In genomic region chr22:19871023-19871844, GRCh38 we compare ENCODE assay signal across 2 cellular contexts.
TF ChIP-seq lines count a peak whose summit lies in the region.

No MANE protein-coding gene starts in this region.

TF ChIP-seq in K562, 482 proteins besides CTCF, POLR2A, EP300 and RAD21 (continues in another document):
- TF ChIP-seq MTA3 (IDR thresholded peaks at IDR 0.05; ENCODE audit: borderline replicate concordance) (no peak), FOXJ3 (CRISPR knock-in tag; IDR thresholded peaks at IDR 0.05) (no peak), BHLHE40 (IDR thresholded peaks at IDR 0.05; ENCODE audit: low read length) (0 out of 2 replicates have a peak, but pooled peaks have one; percentile 13), ATF3 (IDR thresholded peaks at IDR 0.05) (no peak), ATF3 (CRISPR knock-in tag; conservative IDR thresholded peaks at IDR 0.05) (no peak), MYC (IDR thresholded peaks at IDR 0.05; ENCODE audit: low read depth, low read length) (no peak), MYC (CRISPR knock-in tag; IDR thresholded peaks at IDR 0.05; ENCODE audit: borderline replicate concordance, low read depth) (0 out of 2 replicates have a peak, but pooled peaks have one; percentile 30), RBFOX2 (IDR thresholded peaks at IDR 0.05; ENCODE audit: low read depth, low read length) (peak; percentile 27; the same call in 1 of the 2 replicates), USF1 (CRISPR knock-in tag; IDR thresholded peaks at IDR 0.05) (no peak), ZBTB11 (CRISPR knock-in tag; IDR thresholded peaks at IDR 0.05) (peak in 1 of 3 experiments; percentile 10; a peak in 1 of 6 replicates), POLR2G (IDR thresholded peaks at IDR 0.05; ENCODE audit: low read depth, low read length) (peak; percentile 50; the same call in 1 of the 2 replicates), RBM34 (IDR thresholded peaks at IDR 0.05; ENCODE audit: borderline replicate concordance, insufficient read depth, low read length) (no peak), ASH1L (IDR thresholded peaks at IDR 0.05; ENCODE audit: borderline replicate concordance, low read depth, partially characterized antibody) (no peak), FOS (IDR thresholded peaks at IDR 0.05; ENCODE audit: extremely low read depth, insufficient read length) (no peak), U2AF2 (optimal IDR thresholded peaks at IDR 0.05; ENCODE audit: low read depth, low read length) (no peak), ZFP36 (IDR thresholded peaks at IDR 0.05; ENCODE audit: low read depth, low read length, partially characterized antibody) (peak; percentile 8), HMGN3 (IDR thresholded peaks at IDR 0.05; ENCODE audit: borderline replicate concordance, extremely low read depth, insufficient read length, low read depth, low read length) (peak; percentile 10), ZBTB26 (CRISPR knock-in tag; IDR thresholded peaks at IDR 0.05) (0 out of 2 replicates have a peak, but pooled peaks have one; percentile 22), SAFB2 (IDR thresholded peaks at IDR 0.05; ENCODE audit: borderline replicate concordance, low read depth, low read length, severe bottlenecking) (no peak), ZNF212 (CRISPR knock-in tag; IDR thresholded peaks at IDR 0.05) (no peak), TCF7 (IDR thresholded peaks at IDR 0.05; ENCODE audit: borderline replicate concordance) (peak; percentile 10; the same call in 1 of the 2 replicates), ELF2 (CRISPR knock-in tag; IDR thresholded peaks at IDR 0.05) (no peak), NELFE (IDR thresholded peaks at IDR 0.05; ENCODE audit: insufficient read depth, insufficient read length) (no peak)

TF ChIP-seq in SK-N-SH treated with all-trans-retinoic acid at 6 μM for 48 hours, 23 proteins besides CTCF, POLR2A, EP300 and RAD21:
- TF ChIP-seq ZNF8 (CRISPR knock-in tag; IDR thresholded peaks at IDR 0.05) (no peak), ZNF565 (CRISPR knock-in tag; conservative IDR thresholded peaks at IDR 0.05; ENCODE audit: low read depth) (no peak), ZC3H10 (CRISPR knock-in tag; IDR thresholded peaks at IDR 0.05) (no peak), GLIS3 (CRISPR knock-in tag; IDR thresholded peaks at IDR 0.05) (no peak), ARNTL (CRISPR knock-in tag; IDR thresholded peaks at IDR 0.05; ENCODE audit: borderline replicate concordance, low read depth) (no peak), TCF4 (CRISPR knock-in tag; IDR thresholded peaks at IDR 0.05; ENCODE audit: borderline replicate concordance) (no peak), ZNF70 (CRISPR knock-in tag; IDR thresholded peaks at IDR 0.05) (no peak), PPARA (CRISPR knock-in tag; IDR thresholded peaks at IDR 0.05; ENCODE audit: borderline replicate concordance) (no peak), POU6F1 (CRISPR knock-in tag; IDR thresholded peaks at IDR 0.05; ENCODE audit: borderline replicate concordance, low read depth) (no peak), ISL1 (CRISPR knock-in tag; IDR thresholded peaks at IDR 0.05) (no peak), BACH2 (CRISPR knock-in tag; IDR thresholded peaks at IDR 0.05; ENCODE audit: borderline replicate concordance) (no peak)
